ENCODE assay signal across 18 cellular contexts in the genomic region with DNA sequence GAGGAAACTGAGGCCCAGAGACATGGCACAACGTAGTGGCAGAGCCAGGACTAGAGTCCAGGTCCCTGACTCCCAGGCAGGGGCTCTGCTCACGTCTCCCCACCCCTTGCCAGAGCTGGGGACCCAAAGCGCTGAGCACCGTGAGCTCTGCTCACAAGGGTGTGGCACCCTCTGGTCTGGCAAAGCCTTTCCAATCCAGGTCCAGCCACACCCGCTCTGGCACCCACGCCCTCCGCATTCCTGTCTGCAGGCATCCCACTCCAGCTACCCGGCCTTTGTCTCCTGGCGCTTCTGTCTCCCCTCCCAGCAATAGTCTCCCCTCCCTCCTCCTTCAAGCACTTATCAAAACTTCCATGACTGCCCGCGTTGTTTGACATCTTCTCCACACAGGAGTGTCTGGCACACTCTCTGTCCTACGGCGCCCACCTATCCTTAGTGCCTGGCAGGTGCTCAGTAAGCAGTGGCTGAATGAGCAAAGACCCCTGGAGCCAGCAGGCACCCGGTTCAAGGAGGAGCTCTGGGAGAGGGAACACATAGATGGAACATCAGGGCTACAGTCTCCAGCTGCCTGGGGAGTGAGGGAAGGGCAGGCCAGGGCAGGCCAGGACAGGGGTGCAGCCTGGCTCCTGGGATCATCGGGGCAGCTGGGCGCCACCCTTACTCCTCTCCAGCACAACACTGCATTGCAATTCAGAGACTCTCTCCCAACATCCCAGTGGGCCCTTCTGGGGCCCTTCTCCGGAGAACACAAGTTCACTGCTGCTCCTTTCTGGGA. TPM values are rescaled to one million over a fixed set of nuclear protein-coding genes. Genes with fewer than 3 reads are reported as not detected.
DNase-seq lines count a peak whose midpoint lies in the region; ATAC-seq and TF ChIP-seq lines count a peak whose summit lies in the region.
"Had no signal": no experiment of that assay in that cellular context is flagged by ENCODE, and none has a peak within 500 bp of the region (broad histone marks: within the 10 kb centered on the region; RNA-seq: fewer than 3 reads in every experiment).

No MANE protein-coding gene starts in this region.

- TF ChIP-seq CTCF in esophagus squamous epithelium (IDR thresholded peaks at IDR 0.05), result no peak
- no peak for TF ChIP-seq CTCF in type B pancreatic cell (conservative IDR thresholded peaks at IDR 0.05)
- TF ChIP-seq CTCF in testis (IDR thresholded peaks at IDR 0.05), result no peak

- no peaks in the 10 kb centered on the region for H3K27me3 Mint-ChIP-seq in type B pancreatic cell
- H3K27me3 Mint-ChIP-seq: CD8-positive, alpha-beta memory T cell had no signal

- H3K27me3 ChIP-seq in esophagus squamous epithelium, result no peaks in the 10 kb centered on the region
- no peaks in the 10 kb centered on the region for H3K27me3 ChIP-seq in muscle layer of duodenum (ENCODE audit: low read depth, low read length)
- H3K27me3 ChIP-seq in testis, result no peaks in the 10 kb centered on the region
- H3K27me3 ChIP-seq: esophagus muscularis mucosa had no signal

- no peaks in the 10 kb centered on the region for H3K9me3 Mint-ChIP-seq in type B pancreatic cell
- H3K9me3 Mint-ChIP-seq: CD8-positive, alpha-beta memory T cell had no signal

- peaks cover 31 to 63% (median 32%) of the 10 kb centered on the region in 3 donors for H3K4me1 ChIP-seq in esophagus squamous epithelium
- peaks cover 0 to 4% of the 10 kb centered on the region in 2 donors for H3K4me1 ChIP-seq in muscle layer of duodenum (ENCODE audit: control insufficient read depth in 1 of 2, insufficient read depth in 2 of 2, low read length in 2 of 2)
- H3K4me1 ChIP-seq in testis, result peaks cover 7% of the 10 kb centered on the region

- H3K9me3 ChIP-seq in esophagus squamous epithelium (no peaks in the 10 kb centered on the region), muscle layer of duodenum (ENCODE audit: control insufficient read depth in 1 of 2, low read length in 2 of 2) (no peaks in the 10 kb centered on the region), testis (no peaks in the 10 kb centered on the region)
- H3K9me3 ChIP-seq: esophagus muscularis mucosa had no signal

- peak overlapping the region; percentile 91 for H3K27ac Mint-ChIP-seq in type B pancreatic cell

- no peak for ATAC-seq in GM18867 (IDR thresholded peaks at IDR 0.05; ENCODE audit: unreplicated experiment)
- ATAC-seq: HepG2, Panc1 had no signal

- 52 to 66% methylated on average over 8 to 16 of the region's 17 CpGs for WGBS in esophagus squamous epithelium, 2 donors
- 72 to 77% methylated on average over 15 to 17 of the region's 17 CpGs for WGBS in testis, 2 donors

- intact Hi-C loops in esophagus squamous epithelium (cut with DNase I), result no loop called here
- intact Hi-C loops in testis (cut with DNase I; ENCODE audit: low total_unique reads), result no loop called here

- peaks cover 31% of the 10 kb centered on the region for H3K4me1 Mint-ChIP-seq in type B pancreatic cell (ENCODE audit: unreplicated experiment)

- H3K4me3 Mint-ChIP-seq in type B pancreatic cell, result peak overlapping the region; percentile 44

- H3K4me3 ChIP-seq in esophagus squamous epithelium (peak overlapping the region in 2 of 4 donors; percentile 2 to 32), muscle layer of duodenum (ENCODE audit: low read depth in 1 of 2, low read length in 2 of 2) (no peak overlapping the region), testis (no peak overlapping the region)
- H3K4me3 ChIP-seq: esophagus muscularis mucosa had no signal

- peaks cover 12% of the 10 kb centered on the region for H3K36me3 Mint-ChIP-seq in type B pancreatic cell

- no peak for TF ChIP-seq POLR2A in esophagus squamous epithelium (IDR thresholded peaks at IDR 0.05)
- no peak for TF ChIP-seq POLR2A in testis (IDR thresholded peaks at IDR 0.05)

- DNase-seq in NCI-H2171 treated with DMSO at 0.1 percent for 48 hours (lab: John Stamatoyannopoulos, UW) (peak; percentile 32), NCI-H2171 (lab: John Stamatoyannopoulos, UW) (no peak), esophagus squamous epithelium (lab: John Stamatoyannopoulos, UW) (no peak), type B pancreatic cell (ENCODE audit: extremely low spot score, unreplicated experiment) (no peak), testis (no peak), COR-L47 (lab: John Stamatoyannopoulos, UW) (no peak)
- DNase-seq: activated CD4-positive, CD25-positive, alpha-beta regulatory T cell treated with anti-CD3 and anti-CD28 coated beads, Interleukin-2, amount 50 U/mL, for 72 hours; GDM1; NCI-H1092; NCI-H345; stimulated activated CD4-positive, alpha-beta T cell treated with anti-CD3 and anti-CD28 coated beads, Interleukin-4, amount 100 ng/mL, for 1 hour; T-helper 1 cell had no signal

- H3K27ac ChIP-seq in esophagus squamous epithelium, result peak overlapping the region; percentile 71 to 99 (median 87)
- peak overlapping the region; percentile 51 for H3K27ac ChIP-seq in muscle layer of duodenum (ENCODE audit: low read length)
- H3K27ac ChIP-seq in testis, result no peak overlapping the region
- H3K27ac ChIP-seq: esophagus muscularis mucosa had no signal

- H3K36me3 ChIP-seq in esophagus squamous epithelium (peaks cover 10 to 74% (median 12%) of the 10 kb centered on the region in 3 donors), muscle layer of duodenum (ENCODE audit: control insufficient read depth in 1 of 2, insufficient read depth in 2 of 2, low read length in 2 of 2) (peaks cover 15 to 25% of the 10 kb centered on the region in 2 donors), testis (ENCODE audit: low read depth, missing control alignments) (no peaks in the 10 kb centered on the region)

RNA-seq across cellular contexts. Expression of a gene that starts 12.0 kb away (rescaled TPM):
- total RNA-seq in esophagus squamous epithelium (100 to 1,000 TPM in 2 of 4 donors, 10 to 100 TPM in 2; 77.2 to 122 (median 90.3) TPM), type B pancreatic cell (ENCODE audit: low replicate concordance) (88.3 and 118 TPM in 2 replicates), testis (100 to 1,000 TPM; 129 to 184 TPM)
- 128 TPM for polyA plus RNA-seq in testis (ENCODE audit: insufficient read depth, low read depth, low replicate concordance)

RNA-seq across cellular contexts. Expression of a gene that starts 12.2 kb away (rescaled TPM):
- total RNA-seq in esophagus squamous epithelium (10 to 100 TPM; 19.9 to 38.0 (median 30.9) TPM), type B pancreatic cell (ENCODE audit: low replicate concordance) (42.5 and 44.7 TPM in 2 replicates), testis (10 to 100 TPM; 19.1 to 19.2 TPM)
- 23.6 TPM for polyA plus RNA-seq in testis (ENCODE audit: insufficient read depth, low read depth, low replicate concordance)

RNA-seq across cellular contexts. Expression of a gene that starts 15.8 kb away (rescaled TPM):
- 100 to 1,000 TPM; 347 to 732 (median 444) TPM for total RNA-seq in esophagus squamous epithelium
- total RNA-seq in type B pancreatic cell (ENCODE audit: low replicate concordance), result 38.1 and 71.3 TPM in 2 replicates
- 100 to 1,000 TPM; 103 to 107 TPM for total RNA-seq in testis
- 60.8 TPM for polyA plus RNA-seq in testis (ENCODE audit: insufficient read depth, low read depth, low replicate concordance)

RNA-seq across cellular contexts. Expression of a gene that starts 35.3 kb away (rescaled TPM):
- total RNA-seq in esophagus squamous epithelium (10 to 100 TPM in 1 of 4 donors, 1 to 10 TPM in 3; 2.4 to 10.1 (median 6.3) TPM), type B pancreatic cell (ENCODE audit: low replicate concordance) (12.4 and 23.4 TPM in 2 replicates), testis (1 to 10 TPM; 5.8 to 8.9 TPM)
- polyA plus RNA-seq in testis (ENCODE audit: insufficient read depth, low read depth, low replicate concordance), result 8.3 TPM

RNA-seq across cellular contexts. Expression of a gene that starts 39.0 kb away (rescaled TPM):
- total RNA-seq in esophagus squamous epithelium, result 10 to 100 TPM; 57.0 to 99.9 (median 73.7) TPM
- 82.0 and 88.0 TPM in 2 replicates for total RNA-seq in type B pancreatic cell (ENCODE audit: low replicate concordance)
- 10 to 100 TPM; 35.5 to 60.3 TPM for total RNA-seq in testis
- 34.9 TPM for polyA plus RNA-seq in testis (ENCODE audit: insufficient read depth, low read depth, low replicate concordance)

Comparison
In these comparisons a context has a peak if more than half of its experiments do, and no peak if none do; other contexts are left out.
1. H3K27ac ChIP-seq: peak in esophagus squamous epithelium (4 of 4) and muscle layer of duodenum (single experiment); none in testis (0 of 2).